8 cellular contexts compared by ENCODE assay signal in the genomic region with DNA sequence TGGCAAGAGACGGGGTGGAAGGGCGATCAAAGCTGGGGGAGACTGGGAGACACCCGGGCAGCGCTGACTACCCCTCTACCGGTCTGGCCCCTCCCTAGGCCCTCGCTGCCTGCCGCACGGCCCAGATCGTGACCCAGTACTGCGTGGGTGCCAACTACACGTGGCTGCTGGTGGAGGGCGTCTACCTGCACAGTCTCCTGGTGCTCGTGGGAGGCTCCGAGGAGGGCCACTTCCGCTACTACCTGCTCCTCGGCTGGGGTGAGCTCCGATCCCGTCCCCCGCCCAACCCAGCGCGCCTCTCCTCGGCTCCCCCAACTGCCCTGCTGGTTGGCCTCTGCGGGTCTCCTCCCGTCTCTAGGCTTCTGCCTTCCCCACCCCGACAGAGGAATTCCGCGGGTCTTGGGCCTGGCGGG. TPM values are rescaled to one million over a fixed set of nuclear protein-coding genes. Genes with fewer than 3 reads are reported as not detected.
DNase-seq lines count a peak whose midpoint lies in the region; ATAC-seq and FAIRE-seq lines count a peak whose summit lies in the region.

No MANE protein-coding gene starts in this region.

- peak overlapping the region; percentile 52 for H3K23ac ChIP-seq in neuronal stem cell (ENCODE audit: low read depth, low read length, poor library complexity)

- peak overlapping the region in 1 of 2 donors; percentile 71 for H3K4me3 ChIP-seq in neuronal stem cell (ENCODE audit: low read length in 2 of 2)

- peak; percentile 37 for FAIRE-seq in GM19239 (lab: Jason Lieb, UNC)

- peak overlapping the region; percentile 92 for H3K18ac ChIP-seq in neuronal stem cell (ENCODE audit: low read length)

- no peak overlapping the region for H2BK12ac ChIP-seq in neuronal stem cell (ENCODE audit: low read length)

- H3K4ac ChIP-seq in neuronal stem cell (ENCODE audit: low read length) = no peak overlapping the region

- no peaks in the 10 kb centered on the region for H3K36me3 ChIP-seq in neuronal stem cell (replicated peaks in 1 of 2; ENCODE audit: control insufficient read depth in 2 of 2, insufficient read depth in 2 of 2, low read length in 2 of 2)

- H3K4me1 ChIP-seq in neuronal stem cell (ENCODE audit: control insufficient read depth in 2 of 2, insufficient read depth in 1 of 2, low read depth in 1 of 2, low read length in 2 of 2) = peaks cover 3 to 9% of the 10 kb centered on the region in 2 donors

- H4K91ac ChIP-seq in neuronal stem cell (ENCODE audit: low read depth, low read length, poor library complexity) = peak overlapping the region; percentile 24

- H3K27me3 ChIP-seq in neuronal stem cell (ENCODE audit: control insufficient read depth in 3 of 3, insufficient read depth in 3 of 3, low read depth in 1 of 3, low read length in 3 of 3) = peaks cover 7 to 41% (median 23%) of the 10 kb centered on the region in 3 experiments

- no peaks in the 10 kb centered on the region for H3K79me1 ChIP-seq in neuronal stem cell (ENCODE audit: low read depth, low read length)

- peak overlapping the region; percentile 71 for H3K14ac ChIP-seq in neuronal stem cell (ENCODE audit: low read length)

- peak overlapping the region; percentile 72 for H3K9ac ChIP-seq in neuronal stem cell (ENCODE audit: low read depth, low read length, poor library complexity)

- peak overlapping the region; percentile 52 for H2AK5ac ChIP-seq in neuronal stem cell (ENCODE audit: low read depth, low read length)

- no CpG with 5 or more reads among the region's 28 CpGs for WGBS in neuronal stem cell (ENCODE audit: extremely low coverage in 2 of 2, insufficient read length in 2 of 2, insufficient replicate concordance in 1 of 2), 2 donors

- H2AFZ ChIP-seq in neuronal stem cell (ENCODE audit: low read length) = peak overlapping the region; percentile 71

- H3K4me2 ChIP-seq in neuronal stem cell (ENCODE audit: insufficient read depth, low read length, poor library complexity, severe bottlenecking) = peak overlapping the region; percentile 71

- no peak for ATAC-seq in GM21529 (IDR thresholded peaks at IDR 0.05; ENCODE audit: unreplicated experiment)
- no peak for ATAC-seq in HG03280 (IDR thresholded peaks at IDR 0.05; ENCODE audit: unreplicated experiment)
- ATAC-seq in GM19467 (IDR thresholded peaks at IDR 0.05; ENCODE audit: unreplicated experiment) = no peak

- peaks cover 0 to 3% of the 10 kb centered on the region in 2 donors for H3K9me3 ChIP-seq in neuronal stem cell (replicated peaks in 1 of 2; ENCODE audit: control insufficient read depth in 2 of 2, insufficient read depth in 1 of 2, low read depth in 1 of 2, low read length in 2 of 2)

- peak overlapping the region; percentile 38 for H2BK15ac ChIP-seq in neuronal stem cell (ENCODE audit: low read length)

- no peak overlapping the region for H2BK120ac ChIP-seq in neuronal stem cell (ENCODE audit: low read depth, low read length)

- no peak overlapping the region for H2BK5ac ChIP-seq in neuronal stem cell (ENCODE audit: low read length)

- DNase-seq in GM19239 (ENCODE audit: insufficient read length, low spot score) (no peak), T-helper 22 cell (ENCODE audit: low read depth) (peak; percentile 40), neuronal stem cell (ENCODE audit: low spot score) (no peak), SIG-M5 (lab: John Stamatoyannopoulos, UW) (no peak)
- DNase-seq in effector CD4-positive, alpha-beta T cell = peak; percentile 41

- H4K8ac ChIP-seq in neuronal stem cell (ENCODE audit: low read depth, low read length) = no peak overlapping the region

- H3K27ac ChIP-seq in neuronal stem cell (replicated peaks; ENCODE audit: low read length) = no peak overlapping the region

RNA-seq across cellular contexts. Expression of gene GIPR, which starts 8.8 kb away (rescaled TPM):
- 0.17 TPM for polyA plus RNA-seq in neuronal stem cell (2013, experiment 1 of 2)
- 0.03 TPM for polyA plus RNA-seq in neuronal stem cell (2013, experiment 2 of 2)

RNA-seq across cellular contexts. Expression of gene SNRPD2, which starts 14.9 kb away (rescaled TPM):
- 2,162 TPM for polyA plus RNA-seq in neuronal stem cell (2013, experiment 1 of 2)
- 2,125 TPM for polyA plus RNA-seq in neuronal stem cell (2013, experiment 2 of 2)

RNA-seq across cellular contexts. Expression of gene QPCTL, which starts 15.6 kb away (rescaled TPM):
- polyA plus RNA-seq in neuronal stem cell (2013, experiment 1 of 2) = 9.8 TPM
- polyA plus RNA-seq in neuronal stem cell (2013, experiment 2 of 2) = 10.3 TPM

RNA-seq across cellular contexts. Expression of gene EML2, which starts 37.7 kb away (rescaled TPM):
- polyA plus RNA-seq in neuronal stem cell (2013, experiment 1 of 2) = 8.1 TPM
- 8.1 TPM for polyA plus RNA-seq in neuronal stem cell (2013, experiment 2 of 2)

RNA-seq across cellular contexts. Expression of gene FBXO46, which starts 53.8 kb away (rescaled TPM):
- polyA plus RNA-seq in neuronal stem cell (2013, experiment 1 of 2) = 16.9 TPM
- polyA plus RNA-seq in neuronal stem cell (2013, experiment 2 of 2) = 17.4 TPM

Comparison
In these comparisons a context has a peak if more than half of its experiments do, and no peak if none do; other contexts are left out.
1. DNase-seq: peak in T-helper 22 cell (single experiment) and effector CD4-positive, alpha-beta T cell (single experiment); none in GM19239 (single experiment), neuronal stem cell (single experiment) and SIG-M5 (single experiment).